16 cellular contexts compared by ENCODE assay signal in genomic region chr17:81941484-81942166, GRCh38. TPM values are rescaled to one million over a fixed set of nuclear protein-coding genes. Genes with fewer than 3 reads are reported as not detected.
DNase-seq lines count a peak whose midpoint lies in the region; ATAC-seq and TF ChIP-seq lines count a peak whose summit lies in the region.
"Had no signal": no experiment of that assay in that cellular context is flagged by ENCODE, and none has a peak within 500 bp of the region (broad histone marks: within the 10 kb centered on the region; RNA-seq: fewer than 3 reads in every experiment).

No MANE protein-coding gene starts in this region.

- H3K4me1 ChIP-seq in neuronal stem cell (ENCODE audit: control insufficient read depth in 2 of 2, insufficient read depth in 1 of 2, low read depth in 1 of 2, low read length in 2 of 2) (peaks cover 12 to 15% of the 10 kb centered on the region in 2 donors), Peyer's patch (peaks cover 0 to 15% (median 3%) of the 10 kb centered on the region in 4 donors)

- H3K36me3 ChIP-seq in neuronal stem cell (replicated peaks in 1 of 2; ENCODE audit: control insufficient read depth in 2 of 2, insufficient read depth in 2 of 2, low read length in 2 of 2) (no peaks in the 10 kb centered on the region), Peyer's patch (no peaks in the 10 kb centered on the region)
- H3K36me3 ChIP-seq: neutrophil, tibial nerve had no signal

- H3K23ac ChIP-seq in neuronal stem cell (ENCODE audit: low read depth, low read length, poor library complexity), result peak overlapping the region; percentile 85

- peak overlapping the region; percentile 69 for H2AFZ ChIP-seq in neuronal stem cell (ENCODE audit: low read length)

- no peak overlapping the region for H4K91ac ChIP-seq in neuronal stem cell (ENCODE audit: low read depth, low read length, poor library complexity)

- H3K14ac ChIP-seq in neuronal stem cell (ENCODE audit: low read length), result peak overlapping the region; percentile 97

- H3K27ac ChIP-seq in neuronal stem cell (replicated peaks; ENCODE audit: low read length) (no peak overlapping the region), Peyer's patch (no peak overlapping the region)
- H3K27ac ChIP-seq: neutrophil, SK-N-MC, tibial nerve, VCaP had no signal

- H2BK12ac ChIP-seq in neuronal stem cell (ENCODE audit: low read length), result peak overlapping the region; percentile 82

- DNase-seq in DMS53 (lab: John Stamatoyannopoulos, UW) (peak; percentile 49), DMS53 treated with DMSO at 0.1 percent for 48 hours (lab: John Stamatoyannopoulos, UW; ENCODE audit: unreplicated experiment) (no peak), NCI-H524 treated with DMSO at 0.1 percent for 48 hours (lab: John Stamatoyannopoulos, UW) (peak; percentile 46), Right ventricle myocardium superior (peak; percentile 70), neuronal stem cell (ENCODE audit: low spot score) (no peak), Peyer's patch (no peak)
- DNase-seq: 8988T; NCI-H526 treated with DMSO at 0.1 percent for 48 hours; stimulated activated CD4-positive, alpha-beta T cell treated with anti-CD3 and anti-CD28 coated beads, Interleukin-12 subunit alpha, Interleukin-12 subunit beta, amount 100 ng/mL, for 4 hours had no signal

- TF ChIP-seq POLR2A in Peyer's patch (IDR thresholded peaks at IDR 0.05), result no peak

- H3K18ac ChIP-seq in neuronal stem cell (ENCODE audit: low read length), result peak overlapping the region; percentile 90

- H3K27me3 ChIP-seq in neuronal stem cell (ENCODE audit: control insufficient read depth in 3 of 3, insufficient read depth in 3 of 3, low read depth in 1 of 3, low read length in 3 of 3) (peaks cover 0 to 4% (median 2%) of the 10 kb centered on the region in 3 experiments), Peyer's patch (no peaks in the 10 kb centered on the region)

- ATAC-seq in Right ventricle myocardium superior (ENCODE audit: poor library complexity), result peak; percentile 56
- no peak for ATAC-seq in HG03159 (IDR thresholded peaks at IDR 0.05; ENCODE audit: unreplicated experiment)
- ATAC-seq in GM19023 (IDR thresholded peaks at IDR 0.05; ENCODE audit: unreplicated experiment), result no peak

- peak overlapping the region; percentile 98 for H2AK5ac ChIP-seq in neuronal stem cell (ENCODE audit: low read depth, low read length)

- H3K9me3 ChIP-seq in neuronal stem cell (replicated peaks in 1 of 2; ENCODE audit: control insufficient read depth in 2 of 2, insufficient read depth in 1 of 2, low read depth in 1 of 2, low read length in 2 of 2) (no peaks in the 10 kb centered on the region), Peyer's patch (no peaks in the 10 kb centered on the region)
- H3K9me3 ChIP-seq: neutrophil, tibial nerve had no signal

- peak overlapping the region; percentile 45 for H3K4me2 ChIP-seq in neuronal stem cell (ENCODE audit: insufficient read depth, low read length, poor library complexity, severe bottlenecking)

- peak overlapping the region; percentile 77 for H3K9ac ChIP-seq in neuronal stem cell (ENCODE audit: low read depth, low read length, poor library complexity)

- H2BK15ac ChIP-seq in neuronal stem cell (ENCODE audit: low read length), result peak overlapping the region; percentile 100

- H3K4ac ChIP-seq in neuronal stem cell (ENCODE audit: low read length), result no peak overlapping the region

- peak overlapping the region; percentile 93 for H2BK120ac ChIP-seq in neuronal stem cell (ENCODE audit: low read depth, low read length)

- H3K79me1 ChIP-seq in neuronal stem cell (ENCODE audit: low read depth, low read length), result peaks cover 5% of the 10 kb centered on the region

- TF ChIP-seq CTCF in Peyer's patch (IDR thresholded peaks at IDR 0.05), result no peak

- WGBS in neuronal stem cell (ENCODE audit: extremely low coverage in 2 of 2, insufficient read length in 2 of 2, insufficient replicate concordance in 1 of 2), 2 donors, result no CpG with 5 or more reads among the region's 30 CpGs

- intact Hi-C loops in Right ventricle myocardium superior (cut with DNase I), result no loop called here

- H4K8ac ChIP-seq in neuronal stem cell (ENCODE audit: low read depth, low read length), result peak overlapping the region; percentile 65

- no peak overlapping the region for H3K4me3 ChIP-seq in neuronal stem cell (ENCODE audit: low read length in 2 of 2)
- H3K4me3 ChIP-seq in Peyer's patch, result no peak overlapping the region
- H3K4me3 ChIP-seq: SK-N-MC, tibial nerve had no signal

- peak overlapping the region; percentile 90 for H2BK5ac ChIP-seq in neuronal stem cell (ENCODE audit: low read length)

RNA-seq across cellular contexts. Expression of gene PYCR1, which starts 4.5 kb away (rescaled TPM):
- total RNA-seq in Right ventricle myocardium superior (3.2 TPM), Peyer's patch (10 to 100 TPM in 3 of 4 donors, 1 to 10 TPM in 1; 2.4 to 21.5 (median 20.2) TPM)
- 53.9 TPM for polyA plus RNA-seq in neuronal stem cell (2013, experiment 1 of 2)
- polyA plus RNA-seq in neuronal stem cell (2013, experiment 2 of 2), result 52.1 TPM

RNA-seq across cellular contexts. Expression of gene MYADML2, which starts 5.4 kb away (rescaled TPM):
- total RNA-seq in Right ventricle myocardium superior, result 3.5 TPM
- 0.03 TPM for polyA plus RNA-seq in neuronal stem cell (2013, experiment 1 of 2)
- 0.03 TPM for polyA plus RNA-seq in neuronal stem cell (2013, experiment 2 of 2)
- under 1 TPM in 1 of 4 donors, not detected in 3; 0.76 TPM for total RNA-seq in Peyer's patch
- total RNA-seq: lower leg skin, tibial nerve had no signal

RNA-seq across cellular contexts. Expression of gene MAFG, which starts 14.1 kb away (rescaled TPM):
- total RNA-seq in Right ventricle myocardium superior (29.9 TPM), Peyer's patch (10 to 100 TPM; 19.8 to 38.3 (median 34.4) TPM)
- 16.1 TPM for polyA plus RNA-seq in neuronal stem cell (2013, experiment 1 of 2)
- polyA plus RNA-seq in neuronal stem cell (2013, experiment 2 of 2), result 17.2 TPM

RNA-seq across cellular contexts. Expression of gene NOTUM, which starts 19.4 kb away (rescaled TPM):
- total RNA-seq in Right ventricle myocardium superior (0.56 TPM), Peyer's patch (1 to 10 TPM in 1 of 4 donors, not detected in 3; 1.2 TPM)
- 0.33 TPM for polyA plus RNA-seq in neuronal stem cell (2013, experiment 1 of 2)
- polyA plus RNA-seq in neuronal stem cell (2013, experiment 2 of 2), result 0.30 TPM
- total RNA-seq: tibial nerve had no signal

RNA-seq across cellular contexts. Expression of gene SIRT7, which starts 23.6 kb away (rescaled TPM):
- total RNA-seq in Right ventricle myocardium superior, result 6.1 TPM
- 5.2 TPM for polyA plus RNA-seq in neuronal stem cell (2013, experiment 1 of 2)
- 5.1 TPM for polyA plus RNA-seq in neuronal stem cell (2013, experiment 2 of 2)
- total RNA-seq in Peyer's patch, result 100 to 1,000 TPM in 2 of 4 donors, 10 to 100 TPM in 2; 82.5 to 130 (median 112) TPM

Comparison
In these comparisons a context has a peak if more than half of its experiments do, and no peak if none do; other contexts are left out.
1. DNase-seq: peak in DMS53 (single experiment), NCI-H524 treated with DMSO at 0.1 percent for 48 hours (single experiment) and Right ventricle myocardium superior (single experiment); none in DMS53 treated with DMSO at 0.1 percent for 48 hours (single experiment), neuronal stem cell (single experiment) and Peyer's patch (0 of 3).